In the genomic region with DNA sequence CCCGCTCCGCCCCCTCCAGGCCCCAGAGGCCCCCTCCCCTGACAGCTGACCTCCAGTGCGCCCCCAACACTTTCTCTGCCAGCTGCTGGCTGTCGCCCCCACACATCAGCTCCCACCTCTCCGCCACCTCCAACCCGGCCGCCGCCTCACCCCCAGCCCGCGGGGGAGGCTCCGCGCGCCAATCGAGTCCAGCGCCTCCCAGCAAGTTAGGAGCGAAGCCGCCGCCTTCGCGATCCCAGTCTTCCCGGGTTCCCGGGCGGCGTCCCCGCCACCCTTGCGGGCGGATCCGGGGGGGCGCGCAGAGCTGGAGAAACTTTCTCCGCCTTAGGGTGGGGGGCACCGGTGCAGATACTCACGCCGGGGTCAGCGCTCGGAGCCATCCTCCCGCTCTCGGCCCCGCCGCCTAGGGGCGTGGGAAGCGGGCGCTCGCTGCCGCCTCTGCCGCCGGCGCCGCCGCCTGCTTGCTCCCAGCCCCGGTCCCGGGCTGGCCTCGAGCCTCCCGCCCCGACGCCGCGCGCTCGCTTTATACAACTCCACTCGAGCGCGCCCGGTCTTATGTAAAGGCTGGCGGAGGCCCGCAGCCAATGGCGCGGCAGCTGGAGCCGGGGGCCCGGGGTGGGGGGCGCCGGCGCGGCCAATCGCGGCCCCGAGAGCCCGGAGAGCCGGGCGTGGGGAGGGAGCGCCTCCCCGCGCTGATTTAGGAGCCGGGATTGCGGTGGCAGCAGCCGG, we compare ENCODE assay signal across 8 cellular contexts. TPM values are rescaled to one million over a fixed set of nuclear protein-coding genes. Genes with fewer than 3 reads are reported as not detected.
DNase-seq lines count a peak whose midpoint lies in the region; ATAC-seq and TF ChIP-seq lines count a peak whose summit lies in the region.

A gene with protein sequence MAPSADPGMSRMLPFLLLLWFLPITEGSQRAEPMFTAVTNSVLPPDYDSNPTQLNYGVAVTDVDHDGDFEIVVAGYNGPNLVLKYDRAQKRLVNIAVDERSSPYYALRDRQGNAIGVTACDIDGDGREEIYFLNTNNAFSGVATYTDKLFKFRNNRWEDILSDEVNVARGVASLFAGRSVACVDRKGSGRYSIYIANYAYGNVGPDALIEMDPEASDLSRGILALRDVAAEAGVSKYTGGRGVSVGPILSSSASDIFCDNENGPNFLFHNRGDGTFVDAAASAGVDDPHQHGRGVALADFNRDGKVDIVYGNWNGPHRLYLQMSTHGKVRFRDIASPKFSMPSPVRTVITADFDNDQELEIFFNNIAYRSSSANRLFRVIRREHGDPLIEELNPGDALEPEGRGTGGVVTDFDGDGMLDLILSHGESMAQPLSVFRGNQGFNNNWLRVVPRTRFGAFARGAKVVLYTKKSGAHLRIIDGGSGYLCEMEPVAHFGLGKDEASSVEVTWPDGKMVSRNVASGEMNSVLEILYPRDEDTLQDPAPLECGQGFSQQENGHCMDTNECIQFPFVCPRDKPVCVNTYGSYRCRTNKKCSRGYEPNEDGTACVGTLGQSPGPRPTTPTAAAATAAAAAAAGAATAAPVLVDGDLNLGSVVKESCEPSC (minus strand): TSS at position 529 of the 729 bp plus-strand sequence. CDS start 149 bp downstream, at position 380.

- H3K4me1 Mint-ChIP-seq in CD14-positive monocyte = no peaks in the 10 kb centered on the region

- H3K9me3 ChIP-seq in tibial artery = no peaks in the 10 kb centered on the region

- H3K4me3 ChIP-seq in tibial artery = peak within 1 kb of the TSS; percentile 46 to 58

- no peaks in the 10 kb centered on the region for H3K36me3 ChIP-seq in tibial artery

- peak within 1 kb of the TSS in 1 of 7 donors; percentile 58 for H3K27ac Mint-ChIP-seq in CD14-positive monocyte

- no peak within 1 kb of the TSS for H3K27ac ChIP-seq in tibial artery

- peaks cover 0 to 69% of the 10 kb centered on the region in 2 donors for H3K27me3 ChIP-seq in tibial artery

- peaks cover 0 to 12% (median 0%) of the 10 kb centered on the region in 7 donors for H3K9me3 Mint-ChIP-seq in CD14-positive monocyte

- H3K4me1 ChIP-seq in tibial artery = peaks cover 5 to 26% (median 23%) of the 10 kb centered on the region in 4 donors

- ATAC-seq in GM18861 (IDR thresholded peaks at IDR 0.05; ENCODE audit: unreplicated experiment) = no peak

- intact Hi-C loops in tibial artery (cut with DNase I; ENCODE audit: low total_unique reads) (no loop called here), CD14-positive monocyte (cut with micrococcal nuclease) (no loop called here)

- peaks cover 0 to 5% of the 10 kb centered on the region in 2 donors for H3K36me3 Mint-ChIP-seq in CD14-positive monocyte

- DNase-seq in COR-L47 (lab: John Stamatoyannopoulos, UW) = peak; percentile 67
- peak; percentile 54 to 63 for DNase-seq in NCI-H1930 (lab: John Stamatoyannopoulos, UW)
- peak; percentile 93 for DNase-seq in ecto neural progenitor cell (ENCODE audit: low spot score)
- DNase-seq in medulla oblongata (ENCODE audit: extremely low spot score) = peak; percentile 83
- DNase-seq in tibial artery = peak; percentile 60 to 77
- DNase-seq in CD14-positive monocyte (ENCODE audit: low spot score) = no peak
- no peak for DNase-seq in mesenteric fat pad (ENCODE audit: low spot score)

- H3K27me3 Mint-ChIP-seq in CD14-positive monocyte (ENCODE audit: low read depth in 3 of 3) = peaks cover 68 to 83% (median 77%) of the 10 kb centered on the region in 3 donors

- no peak for TF ChIP-seq CTCF in tibial artery (IDR thresholded peaks at IDR 0.05)
- no peak for TF ChIP-seq CTCF in CD14-positive monocyte (IDR thresholded peaks at IDR 0.05)

- peak within 1 kb of the TSS in 1 of 2 donors; percentile 65 for H3K4me3 Mint-ChIP-seq in CD14-positive monocyte

RNA-seq across cellular contexts. Expression of the gene that starts here (rescaled TPM):
- not detected for polyA plus RNA-seq in CD14-positive monocyte
- total RNA-seq in mesenteric fat pad = 1.3 TPM

Comparison
In these comparisons a context has a peak if more than half of its experiments do, and no peak if none do; other contexts are left out.
1. DNase-seq: peak in COR-L47 (single experiment), NCI-H1930 (2 of 2), ecto neural progenitor cell (single experiment), medulla oblongata (single experiment) and tibial artery (2 of 2); none in CD14-positive monocyte (single experiment) and mesenteric fat pad (single experiment).